9 cellular contexts compared by ENCODE assay signal in the genomic region with DNA sequence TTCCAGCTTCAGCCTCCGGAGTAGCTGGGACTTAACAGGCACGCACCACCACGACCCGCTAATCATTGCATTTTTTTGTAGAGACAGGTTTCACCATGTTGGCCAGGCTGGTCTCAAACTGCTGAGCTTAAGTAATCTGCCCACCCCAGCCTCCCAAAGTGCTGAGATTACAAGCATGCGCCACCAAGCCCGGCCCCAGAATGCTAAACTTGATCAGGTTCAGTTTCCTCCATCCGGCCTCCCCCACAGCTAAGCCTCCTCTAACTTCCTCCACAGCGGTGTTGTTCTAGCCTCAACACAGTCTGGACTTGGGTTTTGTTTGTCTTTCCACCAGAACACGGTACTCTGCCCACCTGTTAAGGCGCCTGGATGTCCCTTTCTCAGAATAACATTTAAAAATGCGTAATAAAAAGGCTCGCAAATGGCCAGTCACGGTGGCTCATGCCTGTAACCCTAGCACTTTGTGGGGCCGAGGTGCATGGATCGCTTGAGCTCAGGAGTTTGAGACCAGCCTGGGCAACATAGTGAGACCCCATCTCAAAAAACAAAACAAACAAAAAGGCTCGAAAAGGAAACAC. TPM values are rescaled to one million over a fixed set of nuclear protein-coding genes. Genes with fewer than 3 reads are reported as not detected.
DNase-seq lines count a peak whose midpoint lies in the region; ATAC-seq lines count a peak whose summit lies in the region.
"Had no signal": no experiment of that assay in that cellular context is flagged by ENCODE, and none has a peak within 500 bp of the region (broad histone marks: within the 10 kb centered on the region; RNA-seq: fewer than 3 reads in every experiment).

No MANE protein-coding gene starts in this region.

- H3K27ac Mint-ChIP-seq in stimulated activated effector memory CD8-positive, alpha-beta T cell treated with anti-CD3 and anti-CD28 coated beads, Interleukin-12 subunit alpha, Interleukin-12 subunit beta, amount 100 ng/mL, for 72 hours = peak overlapping the region; percentile 88

- H3K4me1 Mint-ChIP-seq in stimulated activated effector memory CD8-positive, alpha-beta T cell treated with anti-CD3 and anti-CD28 coated beads, Interleukin-12 subunit alpha, Interleukin-12 subunit beta, amount 100 ng/mL, for 72 hours = peaks cover 65% of the 10 kb centered on the region

- ATAC-seq in stimulated activated effector memory CD8-positive, alpha-beta T cell treated with anti-CD3 and anti-CD28 coated beads, Interleukin-12 subunit alpha, Interleukin-12 subunit beta, amount 100 ng/mL, for 72 hours = no peak
- ATAC-seq in GM21825 (IDR thresholded peaks at IDR 0.05; ENCODE audit: unreplicated experiment) = no peak

- peak overlapping the region; percentile 81 for H3K4me3 Mint-ChIP-seq in stimulated activated effector memory CD8-positive, alpha-beta T cell treated with anti-CD3 and anti-CD28 coated beads, Interleukin-12 subunit alpha, Interleukin-12 subunit beta, amount 100 ng/mL, for 72 hours

- peak; percentile 28 for DNase-seq in activated gamma-delta T cell treated with Interleukin-2 at 50 U/mL for 16 hours
- no peak for DNase-seq in activated gamma-delta T cell (lab: John Stamatoyannopoulos, UW)
- peak; percentile 71 for DNase-seq in NAMALWA (ENCODE audit: low spot score)
- DNase-seq in dermis blood vessel endothelial cell = peak; percentile 17
- DNase-seq in stimulated activated effector memory CD8-positive, alpha-beta T cell treated with anti-CD3 and anti-CD28 coated beads, Interleukin-12 subunit alpha, Interleukin-12 subunit beta, amount 100 ng/mL, for 72 hours (ENCODE audit: low spot score in 2 of 2) = peak in 1 of 2 donors; percentile 69
- no peak for DNase-seq in AG20443 (ENCODE audit: low spot score)
- DNase-seq in NCI-H128 (lab: John Stamatoyannopoulos, UW; ENCODE audit: unreplicated experiment) = no peak
- DNase-seq: NCI-H1694 treated with DMSO at 0.1 percent for 48 hours had no signal

- H3K36me3 Mint-ChIP-seq in stimulated activated effector memory CD8-positive, alpha-beta T cell treated with anti-CD3 and anti-CD28 coated beads, Interleukin-12 subunit alpha, Interleukin-12 subunit beta, amount 100 ng/mL, for 72 hours = peaks cover 50% of the 10 kb centered on the region

- no peaks in the 10 kb centered on the region for H3K9me3 Mint-ChIP-seq in stimulated activated effector memory CD8-positive, alpha-beta T cell treated with anti-CD3 and anti-CD28 coated beads, Interleukin-12 subunit alpha, Interleukin-12 subunit beta, amount 100 ng/mL, for 72 hours

RNA-seq across cellular contexts. Expression of a gene that starts 2.4 kb away (rescaled TPM):
- total RNA-seq in dermis blood vessel endothelial cell = 126 and 190 TPM in 2 replicates

Comparison
In these comparisons a context has a peak if more than half of its experiments do, and no peak if none do; other contexts are left out.
1. DNase-seq: peak in activated gamma-delta T cell treated with Interleukin-2 at 50 U/mL for 16 hours (single experiment), NAMALWA (single experiment) and dermis blood vessel endothelial cell (single experiment); none in activated gamma-delta T cell (single experiment), AG20443 (single experiment) and NCI-H128 (single experiment).